9 cellular contexts compared by ENCODE assay signal in the genomic region with DNA sequence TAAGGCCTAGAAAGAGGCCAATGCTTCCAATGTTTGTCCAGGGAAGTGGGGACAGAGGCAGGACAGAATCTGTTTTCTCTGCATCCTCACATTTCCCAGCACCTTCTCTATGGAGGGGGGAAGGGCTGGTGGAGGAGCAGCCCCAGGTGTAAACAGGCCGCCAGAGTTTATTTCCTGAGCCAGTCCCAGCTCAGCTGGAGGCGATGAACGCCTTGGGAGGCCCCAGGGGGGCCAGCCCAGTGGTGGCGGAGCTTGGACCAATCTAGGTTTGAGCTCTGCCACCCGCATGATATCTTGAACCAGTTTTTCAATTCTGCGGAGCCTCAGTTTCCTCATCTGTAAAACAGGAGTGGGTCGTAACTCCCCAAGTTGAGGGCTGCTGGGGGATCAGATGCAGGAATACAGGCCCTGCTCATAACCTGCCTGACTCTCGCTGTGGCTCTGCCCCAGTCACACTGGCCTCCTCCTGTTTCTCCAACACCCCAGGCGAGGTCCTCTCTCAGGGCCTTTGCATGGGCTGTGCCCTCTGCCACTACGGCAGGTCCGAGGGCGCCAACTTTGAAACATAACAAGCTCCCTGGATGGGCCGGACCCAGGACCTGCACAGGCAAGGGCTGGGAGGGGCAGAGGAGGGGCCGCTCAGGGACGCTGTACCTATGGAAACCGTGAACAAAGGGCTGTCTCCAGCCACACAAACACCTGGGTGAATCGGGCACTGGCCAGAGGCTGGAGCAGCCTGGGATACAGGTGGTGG. TPM values are rescaled to one million over a fixed set of nuclear protein-coding genes. Genes with fewer than 3 reads are reported as not detected.
DNase-seq lines count a peak whose midpoint lies in the region; TF ChIP-seq lines count a peak whose summit lies in the region.
"Had no signal": no experiment of that assay in that cellular context is flagged by ENCODE, and none has a peak within 500 bp of the region (broad histone marks: within the 10 kb centered on the region; RNA-seq: fewer than 3 reads in every experiment).

No MANE protein-coding gene starts in this region.

- CTCF ChIA-PET in AG04449 (lab: Yijun Ruan, JAX), result interaction anchor here (0.8 to 2.1 kb wide), 4 partner anchors 9 to 74 kb away, joined by 3 to 8 read pairs (median 4); no protein-coding TSS in a partner anchor

- POLR2A ChIA-PET in AG04449 (lab: Yijun Ruan, JAX), result no interaction called here

- H3K36me3 ChIP-seq in breast epithelium, result no peaks in the 10 kb centered on the region
- no peaks in the 10 kb centered on the region for H3K36me3 ChIP-seq in mucosa of rectum (ENCODE audit: control insufficient read depth in 2 of 2, insufficient read depth in 2 of 2, low read length in 2 of 2)

- no peak overlapping the region for H3K27ac Mint-ChIP-seq in HFFc6

- peaks cover 2% of the 10 kb centered on the region; the same call in 1 of the 2 replicates for H3K27me3 Mint-ChIP-seq in HFFc6 (ENCODE audit: insufficient read depth)

- no peak for TF ChIP-seq CTCF in AG04449 (IDR thresholded peaks at IDR 0.05; ENCODE audit: insufficient read depth, low read length, missing control alignments)
- no peak for TF ChIP-seq CTCF in HFFc6 (IDR thresholded peaks at IDR 0.05)
- no peak for TF ChIP-seq CTCF in breast epithelium (IDR thresholded peaks at IDR 0.05)

- H3K36me3 Mint-ChIP-seq in HFFc6 (ENCODE audit: low read depth), result no peaks in the 10 kb centered on the region

- H3K27ac ChIP-seq in breast epithelium (peak overlapping the region in 1 of 2 donors; percentile 13), mucosa of rectum (ENCODE audit: low read depth in 2 of 2, low read length in 2 of 2) (peak overlapping the region in 1 of 2 donors; percentile 76)

- H3K4me3 ChIP-seq in AG04449 (ENCODE audit: low read depth, low read length) (peak overlapping the region; percentile 78), breast epithelium (peak overlapping the region; percentile 60 to 82 (median 73)), mucosa of rectum (ENCODE audit: low read length in 2 of 2) (peak overlapping the region; percentile 89 to 93)

- H3K9me3 Mint-ChIP-seq in HFFc6, result no peaks in the 10 kb centered on the region

- no peaks in the 10 kb centered on the region for H3K4me1 ChIP-seq in breast epithelium
- H3K4me1 ChIP-seq in mucosa of rectum (ENCODE audit: control insufficient read depth in 2 of 2, insufficient read depth in 2 of 2, low read length in 2 of 2), result peaks cover 20% of the 10 kb centered on the region in 2 donors

- intact Hi-C loops in breast epithelium (cut with DNase I; ENCODE audit: low total_unique reads), result no loop called here

- H3K9ac ChIP-seq in mucosa of rectum (ENCODE audit: low read depth in 1 of 2, low read length in 2 of 2), result peak overlapping the region; percentile 83 to 91

- no peaks in the 10 kb centered on the region for H3K27me3 ChIP-seq in breast epithelium
- H3K27me3 ChIP-seq in mucosa of rectum (ENCODE audit: control insufficient read depth in 2 of 2, insufficient read depth in 2 of 2, low read length in 2 of 2), result no peaks in the 10 kb centered on the region

- no peaks in the 10 kb centered on the region for H3K9me3 ChIP-seq in breast epithelium
- H3K9me3 ChIP-seq in mucosa of rectum (ENCODE audit: control insufficient read depth in 2 of 2, low read length in 2 of 2), result no peaks in the 10 kb centered on the region

- peak overlapping the region; percentile 95 for H3K4me3 Mint-ChIP-seq in HFFc6

- peaks cover 10% of the 10 kb centered on the region for H3K4me1 Mint-ChIP-seq in HFFc6 (ENCODE audit: low read depth)

- no peak for DNase-seq in AG04449 (ENCODE audit: low read depth, low spot score)
- no peak for DNase-seq in HFFc6
- no peak for DNase-seq in breast epithelium (ENCODE audit: low spot score in 2 of 2)
- DNase-seq in amniotic stem cell (lab: John Stamatoyannopoulos, UW), result no peak
- no peak for DNase-seq in HUDEP-2 (lab: John Stamatoyannopoulos, UW; ENCODE audit: unreplicated experiment in 76 of 76)
- DNase-seq in superior temporal gyrus (ENCODE audit: extremely low spot score), result no peak
- no peak for DNase-seq in SIG-M5 (lab: John Stamatoyannopoulos, UW)
- DNase-seq: SHP77 treated with DMSO at 0.1 percent for 48 hours had no signal

- TF ChIP-seq POLR2A in breast epithelium (IDR thresholded peaks at IDR 0.05), result no peak

RNA-seq across cellular contexts. Expression of gene TNFAIP8L1, which starts 1.1 kb away (rescaled TPM):
- total RNA-seq in HFFc6 (2021; fragmentation: NEBNext Ultra II Directional; extraction: Animal tissue kit (Norgen Biotek cat#: 25700)), result 1 to 10 TPM; 4.5 to 8.2 (median 6.7) TPM
- total RNA-seq in breast epithelium, result 1 to 10 TPM; 1.6 to 3.6 (median 2.9) TPM

RNA-seq across cellular contexts. Expression of gene MYDGF, which starts 29.7 kb away (rescaled TPM):
- 100 to 1,000 TPM; 266 to 322 (median 283) TPM for total RNA-seq in HFFc6 (2021; fragmentation: NEBNext Ultra II Directional; extraction: Animal tissue kit (Norgen Biotek cat#: 25700))
- 10 to 100 TPM; 36.3 to 55.1 (median 42.1) TPM for total RNA-seq in breast epithelium

Comparison
In these comparisons a context has a peak if more than half of its experiments do, and no peak if none do; other contexts are left out.
1. RNA of gene MYDGF, which starts 29.7 kb away (total RNA-seq): 266 to 322 TPM in HFFc6; 36.3 to 55.1 TPM in breast epithelium; every median in the first group is over 4 times any median in the second.
2. Peak in every context shown above with its lines, with median percentiles within 50 percentile points of each other: H3K4me3 ChIP-seq.